8 cellular contexts compared by ENCODE assay signal in genomic region chr1:211327341-211327921, GRCh38. TPM values are rescaled to one million over a fixed set of nuclear protein-coding genes. Genes with fewer than 3 reads are reported as not detected.
DNase-seq lines count a peak whose midpoint lies in the region; ATAC-seq, FAIRE-seq and TF ChIP-seq lines count a peak whose summit lies in the region.

No MANE protein-coding gene starts in this region.

- intact Hi-C loops in Right ventricle myocardium superior (cut with DNase I) (loop anchor here (10.0 kb wide), 1 partner anchor 147 kb away; no protein-coding TSS in a partner anchor), cardiac septum (cut with DNase I) (loop anchor here (5.0 to 10.0 kb wide), 3 partner anchors 140 to 327 kb away; no protein-coding TSS in a partner anchor), PC-9 (cut with micrococcal nuclease; ENCODE audit: unreplicated experiment) (loop anchor here (1.0 to 5.0 kb wide), 3 partner anchors 55 to 326 kb away; partner anchors contain the start of gene SLC30A1), mammary epithelial cell (cut with micrococcal nuclease) (loop anchor here (1.0 to 2.0 kb wide), 3 partner anchors 29 to 249 kb away; no protein-coding TSS in a partner anchor), HepG2 (cut with micrococcal nuclease; ENCODE audit: unreplicated experiment) (loop anchor here (1.0 to 5.0 kb wide), 2 partner anchors 50 to 187 kb away; no protein-coding TSS in a partner anchor), thyroid gland (cut with DNase I) (loop anchor here (10.0 kb wide), 1 partner anchor 187 kb away; no protein-coding TSS in a partner anchor)

- 18% methylated on average over 13 of the region's 16 CpGs for WGBS in mammary epithelial cell (ENCODE audit: low coverage, missing lambda C conversion rate)
- 26% methylated on average over 10 of the region's 16 CpGs for WGBS in HepG2 (ENCODE audit: low lambda C conversion rate)
- WGBS in thyroid gland, 2 donors: 29 to 36% methylated on average over 16 of the region's 16 CpGs

- TF ChIP-seq RAD21 in HepG2 (CRISPR knock-in tag; IDR thresholded peaks at IDR 0.05): no peak

- H3F3A ChIP-seq in PC-9 (ENCODE audit: insufficient read depth, low read depth): no peaks in the 10 kb centered on the region

- no TSS peak for BruUV-seq in PC-9 (replicated peaks; lab: Mats Ljungman, UMichigan)
- no TSS peak for BruUV-seq in mammary epithelial cell (replicated peaks; lab: Mats Ljungman, UMichigan)
- BruUV-seq in HepG2 (replicated peaks; lab: Mats Ljungman, UMichigan): no TSS peak

- in situ Hi-C loops in mammary epithelial cell (cut with MboI; ENCODE audit: low sequenced_read_pairs in 2 of 2): loop anchor here (10.0 to 25.0 kb wide), 3 partner anchors 147 to 335 kb away; no protein-coding TSS in a partner anchor
- in situ Hi-C loops in HepG2 (cut with HindIII; ENCODE audit: extremely low pct_ligation_motif_present, low pct_unique_long_range_greater_than_20kb): loop anchor here (10.0 kb wide), 2 partner anchors 187 to 327 kb away; no protein-coding TSS in a partner anchor

- H3K4me1 ChIP-seq in PC-9 (replicated peaks; ENCODE audit: insufficient read depth) (peaks cover 36% of the 10 kb centered on the region), mammary epithelial cell (ENCODE audit: insufficient read depth, low read length) (peaks cover 16% of the 10 kb centered on the region), HepG2 (ENCODE audit: insufficient read depth, low read length) (peaks cover 24% of the 10 kb centered on the region; the same call in 1 of the 2 replicates), thyroid gland (no peaks in the 10 kb centered on the region)

- POLR2A ChIA-PET in PC-9 (lab: Charles Lee; ENCODE audit: unreplicated experiment): interaction anchor here (0.6 to 0.7 kb wide), 4 partner anchors 55 to 409 kb away, joined by 3 to 6 read pairs (median 5); no protein-coding TSS in a partner anchor
- POLR2A ChIA-PET in HepG2 (lab: Yijun Ruan, JAX): no interaction called here

- H3K4me3 ChIP-seq in PC-9 (peak overlapping the region; percentile 72), mammary epithelial cell (replicated peaks in 1 of 3; ENCODE audit: insufficient read depth in 1 of 3, low read depth in 2 of 3, low read length in 3 of 3) (peak overlapping the region; percentile 35 to 61 (median 60)), HepG2 (replicated peaks in 1 of 3; ENCODE audit: insufficient read depth in 1 of 3, low read depth in 2 of 3, low read length in 3 of 3) (peak overlapping the region; percentile 50 to 76 (median 59)), thyroid gland (replicated peaks in 1 of 3) (peak overlapping the region; percentile 37 to 65 (median 56))

- TF ChIP-seq EP300 in HepG2 (IDR thresholded peaks at IDR 0.05; ENCODE audit: low read depth in 2 of 2, low read length in 2 of 2) (no peak), HepG2 (CRISPR knock-in tag; IDR thresholded peaks at IDR 0.05; ENCODE audit: borderline replicate concordance) (no peak)

- dilution Hi-C loops in mammary epithelial cell (cut with HindIII; ENCODE audit: low sequenced_read_pairs): loop anchor here (25.0 kb wide), 1 partner anchor 335 kb away; no protein-coding TSS in a partner anchor

- H3K9me3 ChIP-seq in PC-9 (ENCODE audit: insufficient read depth, low read depth) (no peaks in the 10 kb centered on the region), mammary epithelial cell (replicated peaks; ENCODE audit: insufficient read depth, low read length) (no peaks in the 10 kb centered on the region), HepG2 (ENCODE audit: low read length) (no peaks in the 10 kb centered on the region), thyroid gland (no peaks in the 10 kb centered on the region)

- DNase-seq in Right ventricle myocardium superior: no peak
- no peak for DNase-seq in cardiac septum (ENCODE audit: low spot score)
- DNase-seq in PC-9: peak; percentile 47 to 64
- DNase-seq in mammary epithelial cell: peak; percentile 9
- no peak for DNase-seq in HepG2 (ENCODE audit: low spot score)
- DNase-seq in thyroid gland: peak; percentile 10 to 13
- DNase-seq in DMS79 (lab: John Stamatoyannopoulos, UW): no peak

- CTCF ChIA-PET in PC-9 (lab: Charles Lee): no interaction called here
- CTCF ChIA-PET in mammary epithelial cell (lab: Charles Lee; ENCODE audit: low non-redundant PET): no interaction called here
- CTCF ChIA-PET in HepG2 (lab: Yijun Ruan, JAX; ENCODE audit: low intra/inter-chr PET ratio, low total read pairs): no interaction called here

- TF ChIP-seq POLR2A in HepG2 (IDR thresholded peaks at IDR 0.05; ENCODE audit: insufficient read depth in 1 of 2, low read depth in 2 of 2, low read length in 2 of 2) (no peak), thyroid gland (IDR thresholded peaks at IDR 0.05) (no peak)

- H3K27ac ChIP-seq in PC-9 (no peak overlapping the region), mammary epithelial cell (ENCODE audit: insufficient read depth, low read depth, low read length) (no peak overlapping the region), HepG2 (ENCODE audit: extremely low read length, insufficient read depth, low read length) (no peak overlapping the region), thyroid gland (peak overlapping the region in 2 of 3 donors; percentile 28 to 45)

- peak overlapping the region; percentile 92 for H3K4me2 ChIP-seq in PC-9
- H3K4me2 ChIP-seq in mammary epithelial cell (ENCODE audit: insufficient read depth, low read depth, low read length): peak overlapping the region; percentile 89
- peak overlapping the region; percentile 94 for H3K4me2 ChIP-seq in HepG2 (ENCODE audit: low read depth, low read length)

- FAIRE-seq in HepG2 (lab: Jason Lieb, UNC): no peak

- no peaks in the 10 kb centered on the region for H4K20me1 ChIP-seq in PC-9 (ENCODE audit: insufficient read depth)
- no peaks in the 10 kb centered on the region for H4K20me1 ChIP-seq in mammary epithelial cell (ENCODE audit: insufficient read depth, low read length)
- H4K20me1 ChIP-seq in HepG2 (ENCODE audit: insufficient read depth, low read length): no peaks in the 10 kb centered on the region

- H3K27me3 ChIP-seq in PC-9 (ENCODE audit: insufficient read depth, low read depth): no peaks in the 10 kb centered on the region
- no peaks in the 10 kb centered on the region for H3K27me3 ChIP-seq in mammary epithelial cell (ENCODE audit: insufficient read depth, low read length)
- H3K27me3 ChIP-seq in HepG2 (ENCODE audit: control insufficient read depth in 1 of 2, insufficient read depth in 2 of 2, low read length in 2 of 2): peaks cover 0 to 46% of the 10 kb centered on the region in 2 experiments; a peak in 4 of 5 replicates
- no peaks in the 10 kb centered on the region for H3K27me3 ChIP-seq in thyroid gland

- no peak overlapping the region for H3K9ac ChIP-seq in mammary epithelial cell (ENCODE audit: insufficient read depth, low read length)
- peak overlapping the region; percentile 38; the same call in 1 of the 2 replicates for H3K9ac ChIP-seq in HepG2 (ENCODE audit: insufficient read depth, low read depth, low read length)

- H2AFZ ChIP-seq in PC-9: peak overlapping the region; percentile 78
- peak overlapping the region; percentile 70 for H2AFZ ChIP-seq in mammary epithelial cell (ENCODE audit: low read depth, low read length)
- no peak overlapping the region for H2AFZ ChIP-seq in HepG2 (ENCODE audit: low read length)

- TF ChIP-seq CTCF in PC-9 (conservative IDR thresholded peaks at IDR 0.05): no peak
- no peak for TF ChIP-seq CTCF in mammary epithelial cell (conservative IDR thresholded peaks at IDR 0.05 in 1 of 2, IDR thresholded peaks at IDR 0.05 in 1 of 2; ENCODE audit: extremely low read depth in 1 of 2, insufficient read depth in 1 of 2, low read depth in 1 of 2, low read length in 2 of 2)
- no peak for TF ChIP-seq CTCF in HepG2 (CRISPR knock-in tag; IDR thresholded peaks at IDR 0.05)
- TF ChIP-seq CTCF in thyroid gland (IDR thresholded peaks at IDR 0.05): no peak

- H3K79me2 ChIP-seq in PC-9 (ENCODE audit: low read depth) (no peaks in the 10 kb centered on the region), mammary epithelial cell (ENCODE audit: insufficient read depth, low read length) (no peaks in the 10 kb centered on the region), HepG2 (ENCODE audit: insufficient read depth, low read length) (no peaks in the 10 kb centered on the region)

- ATAC-seq in Right ventricle myocardium superior (ENCODE audit: poor library complexity) (peak; percentile 40), HG02610 (IDR thresholded peaks at IDR 0.05; ENCODE audit: unreplicated experiment) (peak; percentile 27), HepG2 (peak; percentile 6; the same call in 2 of the 3 replicates)

- H3K36me3 ChIP-seq in PC-9 (ENCODE audit: low read depth) (no peaks in the 10 kb centered on the region), mammary epithelial cell (ENCODE audit: insufficient read depth, low read length) (no peaks in the 10 kb centered on the region), HepG2 (replicated peaks in 1 of 2; ENCODE audit: control insufficient read depth in 1 of 2, insufficient read depth in 2 of 2, low read length in 2 of 2) (no peaks in the 10 kb centered on the region), thyroid gland (no peaks in the 10 kb centered on the region)

- no peaks in the 10 kb centered on the region for H3K9me2 ChIP-seq in PC-9 (ENCODE audit: insufficient read depth)

RNA-seq across cellular contexts. Expression of gene TRAF5, which starts 0.8 kb away (rescaled TPM):
- 1.5 TPM for total RNA-seq in Right ventricle myocardium superior
- 4.2 TPM for total RNA-seq in cardiac septum
- total RNA-seq in PC-9 (2021): 8.1 and 10.9 TPM in 2 replicates
- 1 to 10 TPM; 2.2 to 9.0 TPM for total RNA-seq in mammary epithelial cell
- polyA plus RNA-seq in mammary epithelial cell: 1.7 TPM
- polyA minus RNA-seq in mammary epithelial cell: 2.5 TPM
- 0.25 and 0.27 TPM in 2 replicates for total RNA-seq in HepG2 (2016; rRNA removed; fragmentation: Illumina TruSeq; extraction: Trizol)
- 0.09 and 0.30 TPM in 2 replicates for total RNA-seq in HepG2 (2016; cell fraction: cytosol; rRNA removed; fragmentation: Illumina TruSeq; extraction: Trizol; ENCODE audit: low read depth)
- total RNA-seq in HepG2 (2016; cell fraction: insoluble cytoplasmic fraction; rRNA removed; fragmentation: Illumina TruSeq; extraction: Trizol): 0.33 and 0.37 TPM in 2 replicates
- 0.10 and 0.25 TPM in 2 replicates for total RNA-seq in HepG2 (2016; cell fraction: membrane; rRNA removed; fragmentation: Illumina TruSeq; extraction: Trizol)
- total RNA-seq in HepG2 (2016; cell fraction: nucleus; rRNA removed; fragmentation: Illumina TruSeq; extraction: Trizol): 0.66 and 0.84 TPM in 2 replicates
- 1.6 and 1.7 TPM in 2 replicates for polyA plus RNA-seq in HepG2 (2011; rRNA removed)
- polyA plus RNA-seq in HepG2 (2011; cell fraction: cytosol; rRNA removed): 0.47 and 0.65 TPM in 2 replicates
- 3.8 and 4.0 TPM in 2 replicates for polyA plus RNA-seq in HepG2 (2011; cell fraction: nucleus; rRNA removed)
- 0.69 and 0.94 TPM in 2 replicates for polyA plus RNA-seq in HepG2 (2012)
- polyA plus RNA-seq in HepG2 (2016; cell fraction: cytosol; fragmentation: Illumina TruSeq; extraction: Trizol; ENCODE audit: low read depth): 0.03 and 0.06 TPM in 2 replicates
- 0.15 and 0.32 TPM in 2 replicates for polyA plus RNA-seq in HepG2 (2016; cell fraction: insoluble cytoplasmic fraction; fragmentation: Illumina TruSeq; extraction: Trizol; ENCODE audit: low read depth)
- polyA plus RNA-seq in HepG2 (2016; cell fraction: membrane; fragmentation: Illumina TruSeq; extraction: Trizol; ENCODE audit: low read depth): not detected in 2 replicates
- polyA plus RNA-seq in HepG2 (2016; cell fraction: nucleus; fragmentation: Illumina TruSeq; extraction: Trizol; ENCODE audit: insufficient read depth, low read depth): 1.0 and 1.7 TPM in 2 replicates
- polyA minus RNA-seq in HepG2 (2011; rRNA and poly(A)+ RNA removed; ENCODE audit: low replicate concordance): 1.4 and 14.9 TPM in 2 replicates
- polyA minus RNA-seq in HepG2 (2011; cell fraction: cytosol; rRNA and poly(A)+ RNA removed): 0.26 and 0.30 TPM in 2 replicates
- polyA minus RNA-seq in HepG2 (2011; cell fraction: nucleus; rRNA and poly(A)+ RNA removed): 2.6 and 5.9 TPM in 2 replicates
- total RNA-seq in thyroid gland: 1 to 10 TPM; 3.1 to 5.9 (median 4.0) TPM

Comparison
In these comparisons a context has a peak if more than half of its experiments do, and no peak if none do; other contexts are left out.
1. DNase-seq: peak in PC-9 (2 of 2), mammary epithelial cell (single experiment) and thyroid gland (2 of 2); none in Right ventricle myocardium superior (single experiment), cardiac septum (single experiment), HepG2 (single experiment) and DMS79 (single experiment).
2. H3K27ac ChIP-seq: peak in thyroid gland (2 of 3); none in PC-9 (single experiment), mammary epithelial cell (single experiment) and HepG2 (single experiment).
3. Peak in every context shown above with its lines, with median percentiles within 50 percentile points of each other: ATAC-seq, H3K4me2 ChIP-seq and H3K4me3 ChIP-seq.